In the genomic region with DNA sequence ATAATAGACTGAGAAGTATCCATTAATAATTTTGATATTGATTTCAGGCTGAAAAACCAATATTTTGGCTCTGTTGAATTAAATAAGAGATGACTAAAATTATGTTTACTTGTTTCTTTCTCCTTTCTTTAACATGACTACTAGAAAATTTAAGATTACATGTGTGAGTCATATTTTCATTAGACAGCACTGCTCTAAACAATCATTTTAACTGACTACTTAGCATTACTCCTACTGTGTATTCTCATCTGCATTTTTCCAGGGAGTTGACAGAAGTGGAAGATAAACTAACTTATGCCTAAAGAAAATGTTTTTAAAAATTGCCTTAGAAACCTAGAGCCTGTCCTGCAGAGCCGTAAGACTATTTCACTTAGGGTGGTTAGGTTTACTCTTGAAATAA, we compare ENCODE assay signal across 21 cellular contexts. TPM values are rescaled to one million over a fixed set of nuclear protein-coding genes. Genes with fewer than 3 reads are reported as not detected.
"Had no signal": no experiment of that assay in that cellular context is flagged by ENCODE, and none has a peak within 500 bp of the region (broad histone marks: within the 10 kb centered on the region; RNA-seq: fewer than 3 reads in every experiment).

No MANE protein-coding gene starts in this region.

- DNase-seq: activated B cell treated with CpG ODN at 0.5 μM for 24 hours; activated CD4-positive, alpha-beta memory T cell treated with anti-CD3 and anti-CD28 coated beads for 36 hours; activated CD4-positive, alpha-beta T cell treated with anti-CD3 and anti-CD28 coated beads for 4 hours; activated naive CD4-positive, alpha-beta T cell treated with anti-CD3 and anti-CD28 coated beads for 36 hours; activated naive CD8-positive, alpha-beta T cell treated with anti-CD3 and anti-CD28 coated beads, Interleukin-2, amount 10 ng/mL, durations not matched to agents 7 days and 5 days; activated T-cell treated with anti-CD3 and anti-CD28 coated beads, Interleukin-2, amount 50 U/mL, for 48 hours; body of pancreas; caudate nucleus; effector CD4-positive, alpha-beta T cell; erythroblast; heart right ventricle; islet precursor cell; left colon; mesendoderm; naive thymus-derived CD4-positive, alpha-beta T cell; occipital lobe; spleen; stimulated activated CD4-positive, alpha-beta T cell treated with anti-CD3 and anti-CD28 coated beads, Interleukin-4, amount 100 ng/mL, for 1 hour; stimulated activated naive CD4-positive, alpha-beta T cell treated with Interleukin-2 at 50 U/mL for 16 hours; T-helper 9 cell; upper lobe of left lung had no signal

- H3K4me1 ChIP-seq: body of pancreas, heart right ventricle, spleen, upper lobe of left lung had no signal

- H3K36me3 ChIP-seq: upper lobe of left lung had no signal

- H3K4me3 ChIP-seq: body of pancreas, heart right ventricle, spleen, upper lobe of left lung had no signal

- H3K9me3 ChIP-seq: body of pancreas, heart right ventricle, spleen, upper lobe of left lung had no signal

- H3K27ac ChIP-seq: body of pancreas, heart right ventricle, spleen, upper lobe of left lung had no signal

- H3K27me3 ChIP-seq: body of pancreas, spleen, upper lobe of left lung had no signal

- ATAC-seq: body of pancreas; heart right ventricle; left colon; naive thymus-derived CD4-positive, alpha-beta T cell had no signal

RNA-seq across cellular contexts. Expression of gene TNC, which starts 29.1 kb away (rescaled TPM):
- total RNA-seq: activated B cell treated with CpG ODN at 0.5 μM for 24 hours had no signal
- polyA plus RNA-seq: naive thymus-derived CD4-positive, alpha-beta T cell had no signal
